Comparison of ENCODE assay signal across 9 cellular contexts in the genomic region with DNA sequence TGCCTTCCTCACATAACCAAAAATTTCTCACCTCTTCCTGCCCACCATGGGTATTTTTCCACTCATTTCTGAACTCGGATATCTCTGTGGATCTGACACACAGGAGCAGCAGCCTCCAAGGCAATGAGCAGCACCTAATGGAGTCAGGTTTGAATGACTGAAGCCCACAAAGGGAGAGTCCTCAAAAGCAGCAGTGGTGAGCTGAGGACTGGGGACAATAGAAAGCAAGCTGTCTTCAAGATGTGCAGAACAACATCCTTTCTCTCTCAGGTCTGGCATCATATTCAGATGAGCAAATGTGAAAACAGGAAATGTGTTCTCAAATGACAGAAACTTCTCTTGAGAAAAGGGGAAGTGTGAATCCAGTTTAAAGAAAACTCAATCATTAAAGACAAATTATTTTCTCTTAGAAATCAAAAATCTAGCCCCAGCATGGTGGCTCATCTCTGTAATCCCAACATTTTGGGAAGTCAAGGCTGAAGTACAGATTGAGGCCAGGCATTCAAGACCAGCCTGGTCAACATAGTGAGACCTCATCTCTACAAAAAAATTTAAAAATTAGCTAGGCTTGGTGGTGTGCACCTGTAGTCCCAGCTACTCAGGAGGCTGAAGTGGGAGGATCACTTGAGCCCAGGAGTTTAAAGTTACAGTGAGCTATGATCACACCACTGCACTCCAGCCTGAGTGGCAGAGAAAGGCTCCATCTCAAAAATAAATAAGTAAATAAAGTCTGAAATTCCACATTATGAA. TPM values are rescaled to one million over a fixed set of nuclear protein-coding genes. Genes with fewer than 3 reads are reported as not detected.
A peak's percentile ranks its signal among the peaks of the same experiment; 100 is the strongest.
DNase-seq lines count a peak whose midpoint lies in the region; ATAC-seq and TF ChIP-seq lines count a peak whose summit lies in the region.
"Had no signal": no experiment of that assay in that cellular context is flagged by ENCODE, and none has a peak within 500 bp of the region (broad histone marks: within the 10 kb centered on the region; RNA-seq: fewer than 3 reads in every experiment).

No MANE protein-coding gene starts in this region.

- peak overlapping the region; percentile 96 for H3K27ac Mint-ChIP-seq in T-helper 1 cell treated with Interleukin-12 subunit alpha and Interleukin-12 subunit beta and Interleukin-4 antibody, amounts not matched to agents 30 μg/mL and 1 μg/mL, for 36 hours
- peak overlapping the region; percentile 91 to 100 (median 99) for H3K27ac Mint-ChIP-seq in naive thymus-derived CD8-positive, alpha-beta T cell
- no peak overlapping the region for H3K27ac Mint-ChIP-seq in MCF 10A (ENCODE audit: low read depth, unreplicated experiment)

- peaks cover 5% of the 10 kb centered on the region for H3K9me3 Mint-ChIP-seq in T-helper 1 cell treated with Interleukin-12 subunit alpha and Interleukin-12 subunit beta and Interleukin-4 antibody, amounts not matched to agents 30 μg/mL and 1 μg/mL, for 36 hours
- H3K9me3 Mint-ChIP-seq in naive thymus-derived CD8-positive, alpha-beta T cell: peaks cover 0 to 7% (median 4%) of the 10 kb centered on the region in 9 donors
- H3K9me3 Mint-ChIP-seq in MCF 10A (ENCODE audit: unreplicated experiment): no peaks in the 10 kb centered on the region

- H3K36me3 Mint-ChIP-seq in T-helper 1 cell treated with Interleukin-12 subunit alpha and Interleukin-12 subunit beta and Interleukin-4 antibody, amounts not matched to agents 30 μg/mL and 1 μg/mL, for 36 hours (ENCODE audit: low read depth): peaks cover 3% of the 10 kb centered on the region
- H3K36me3 Mint-ChIP-seq in naive thymus-derived CD8-positive, alpha-beta T cell: peaks cover 0 to 2% (median 0%) of the 10 kb centered on the region in 3 donors
- no peaks in the 10 kb centered on the region for H3K36me3 Mint-ChIP-seq in MCF 10A (ENCODE audit: insufficient read depth, unreplicated experiment)

- DNase-seq in stimulated activated CD4-positive, alpha-beta T cell treated with anti-CD3 and anti-CD28 coated beads, Interleukin-12 subunit alpha, Interleukin-12 subunit beta, amount 100 ng/mL, for 48 hours (ENCODE audit: low read depth in 2 of 3, low spot score in 1 of 3): peak; percentile 12 to 26 (median 14)
- no peak for DNase-seq in stimulated activated CD4-positive, alpha-beta T cell treated with anti-CD3 and anti-CD28 coated beads, Interleukin-4, amount 100 ng/mL, for 1 hour
- DNase-seq in naive thymus-derived CD8-positive, alpha-beta T cell: peak in 8 of 10 donors; percentile 13 to 73 (median 54)
- DNase-seq in MCF 10A (ENCODE audit: unreplicated experiment) (no peak), HUDEP-2 (lab: John Stamatoyannopoulos, UW; ENCODE audit: unreplicated experiment in 76 of 76) (no peak)

- peaks cover 19% of the 10 kb centered on the region for H3K4me1 Mint-ChIP-seq in T-helper 1 cell treated with Interleukin-12 subunit alpha and Interleukin-12 subunit beta and Interleukin-4 antibody, amounts not matched to agents 30 μg/mL and 1 μg/mL, for 36 hours (ENCODE audit: low read depth)
- peaks cover 4 to 36% (median 18%) of the 10 kb centered on the region in 4 donors for H3K4me1 Mint-ChIP-seq in naive thymus-derived CD8-positive, alpha-beta T cell
- no peaks in the 10 kb centered on the region for H3K4me1 Mint-ChIP-seq in MCF 10A (ENCODE audit: insufficient read depth, unreplicated experiment)

- H3K4me3 Mint-ChIP-seq in T-helper 1 cell treated with Interleukin-12 subunit alpha and Interleukin-12 subunit beta and Interleukin-4 antibody, amounts not matched to agents 30 μg/mL and 1 μg/mL, for 36 hours: peak overlapping the region; percentile 73
- H3K4me3 Mint-ChIP-seq in naive thymus-derived CD8-positive, alpha-beta T cell: peak overlapping the region; percentile 81 to 96 (median 92)
- H3K4me3 Mint-ChIP-seq in MCF 10A (ENCODE audit: unreplicated experiment): no peak overlapping the region

- POLR2A ChIA-PET in naive thymus-derived CD8-positive, alpha-beta T cell (lab: Charles Lee): interaction anchor here (0.8 to 1.3 kb wide), 2 partner anchors 51 to 399 kb away, joined by 3 read pairs; no protein-coding TSS in a partner anchor
- POLR2A ChIA-PET in MCF 10A (lab: Yijun Ruan, JAX): no interaction called here

- CTCF ChIA-PET in MCF 10A (lab: Yijun Ruan, JAX): no interaction called here

- BruUV-seq in MCF 10A (replicated peaks; lab: Mats Ljungman, UMichigan): no TSS peak

- ATAC-seq in HG02981 (IDR thresholded peaks at IDR 0.05; ENCODE audit: unreplicated experiment) (peak; percentile 99), SK-N-SH treated with all-trans-retinoic acid at 6 μM for 48 hours (no peak)
- peak; percentile 97 to 99 for ATAC-seq in naive thymus-derived CD8-positive, alpha-beta T cell

- no peak for TF ChIP-seq CTCF in MCF 10A (IDR thresholded peaks at IDR 0.05; ENCODE audit: unreplicated experiment)

- intact Hi-C loops in MCF 10A (cut with micrococcal nuclease): no loop called here

- H3K27me3 Mint-ChIP-seq in T-helper 1 cell treated with Interleukin-12 subunit alpha and Interleukin-12 subunit beta and Interleukin-4 antibody, amounts not matched to agents 30 μg/mL and 1 μg/mL, for 36 hours (ENCODE audit: low read depth): no peaks in the 10 kb centered on the region
- H3K27me3 Mint-ChIP-seq in naive thymus-derived CD8-positive, alpha-beta T cell: no peaks in the 10 kb centered on the region
- H3K27me3 Mint-ChIP-seq in MCF 10A (ENCODE audit: insufficient read depth, unreplicated experiment): peaks cover 23% of the 10 kb centered on the region

TF ChIP-seq in SK-N-SH treated with all-trans-retinoic acid at 6 μM for 48 hours, 23 proteins besides CTCF, POLR2A, EP300 and RAD21:
- TF ChIP-seq ISL1 (CRISPR knock-in tag; IDR thresholded peaks at IDR 0.05) (no peak), ZNF565 (CRISPR knock-in tag; conservative IDR thresholded peaks at IDR 0.05; ENCODE audit: low read depth) (no peak), OSR1 (CRISPR knock-in tag; IDR thresholded peaks at IDR 0.05) (no peak), ARNTL (CRISPR knock-in tag; IDR thresholded peaks at IDR 0.05; ENCODE audit: borderline replicate concordance, low read depth) (no peak), GLIS3 (CRISPR knock-in tag; IDR thresholded peaks at IDR 0.05) (no peak), ZNF8 (CRISPR knock-in tag; IDR thresholded peaks at IDR 0.05) (no peak)
TF ChIP-seq in SK-N-SH treated with all-trans-retinoic acid at 6 μM for 48 hours: peak in this region for 0.

RNA-seq across cellular contexts. Expression of a gene that starts 54.2 kb away (rescaled TPM):
- 10 to 100 TPM; 16.8 to 17.5 TPM for total RNA-seq in naive thymus-derived CD8-positive, alpha-beta T cell
- polyA plus RNA-seq in naive thymus-derived CD8-positive, alpha-beta T cell: 1 to 10 TPM; 3.4 to 8.8 (median 7.2) TPM
- not detected in 2 replicates for total RNA-seq in MCF 10A (2022)
- total RNA-seq: Daoy had no signal

Comparison
In these comparisons a context has a peak if more than half of its experiments do, and no peak if none do; other contexts are left out.
1. DNase-seq: peak in stimulated activated CD4-positive, alpha-beta T cell treated with anti-CD3 and anti-CD28 coated beads, Interleukin-12 subunit alpha, Interleukin-12 subunit beta, amount 100 ng/mL, for 48 hours (3 of 3) and naive thymus-derived CD8-positive, alpha-beta T cell (8 of 10); none in stimulated activated CD4-positive, alpha-beta T cell treated with anti-CD3 and anti-CD28 coated beads, Interleukin-4, amount 100 ng/mL, for 1 hour (single experiment), MCF 10A (single experiment) and HUDEP-2 (0 of 76).
2. RNA of a gene that starts 54.2 kb away (total RNA-seq): 16.8 to 17.5 TPM in naive thymus-derived CD8-positive, alpha-beta T cell; not detected in MCF 10A; every median in the first group is over 10 times any median in the second.